ENCODE assay signal across 34 cellular contexts in genomic region chr1:46094454-46094853, GRCh38. TPM values are rescaled to one million over a fixed set of nuclear protein-coding genes. Genes with fewer than 3 reads are reported as not detected.
A peak's percentile ranks its signal among the peaks of the same experiment; 100 is the strongest.
DNase-seq lines count a peak whose midpoint lies in the region; ATAC-seq lines count a peak whose summit lies in the region.
"Had no signal": no experiment of that assay in that cellular context is flagged by ENCODE, and none has a peak within 500 bp of the region (broad histone marks: within the 10 kb centered on the region; RNA-seq: fewer than 3 reads in every experiment).

No MANE protein-coding gene starts in this region.

- CTCF ChIA-PET in activated CD4-positive, alpha-beta memory T cell treated with anti-CD3 and anti-CD28 coated beads, Interleukin-2, amount 10 ng/mL, durations not matched to agents 7 days and 5 days (lab: Charles Lee), result no interaction called here

- H3K9me3 Mint-ChIP-seq in activated CD4-positive, alpha-beta memory T cell treated with anti-CD3 and anti-CD28 coated beads, Interleukin-2, amount 10 ng/mL, durations not matched to agents 7 days and 5 days, result peaks cover 5% of the 10 kb centered on the region
- H3K9me3 Mint-ChIP-seq: activated T-cell treated with anti-CD3 and anti-CD28 coated beads, Interleukin-2, amount 50 U/mL, for 24 hours; immature natural killer cell had no signal

- peaks cover 4% of the 10 kb centered on the region for H3K27me3 Mint-ChIP-seq in activated CD4-positive, alpha-beta memory T cell treated with anti-CD3 and anti-CD28 coated beads, Interleukin-2, amount 10 ng/mL, durations not matched to agents 7 days and 5 days
- H3K27me3 Mint-ChIP-seq: naive B cell, progenitor cell of endocrine pancreas had no signal

- no peak overlapping the region for H3K4me3 Mint-ChIP-seq in activated CD4-positive, alpha-beta memory T cell treated with anti-CD3 and anti-CD28 coated beads, Interleukin-2, amount 10 ng/mL, durations not matched to agents 7 days and 5 days
- H3K4me3 Mint-ChIP-seq: activated B cell treated with CpG ODN at 0.5 μM for 24 hours; activated CD4-positive, alpha-beta T cell treated with anti-CD3 and anti-CD28 coated beads, Interleukin-2, amount 10 ng/mL, durations not matched to agents 7 days and 5 days; activated naive CD8-positive, alpha-beta T cell treated with anti-CD3 and anti-CD28 coated beads for 36 hours; activated T-cell treated with anti-CD3 and anti-CD28 coated beads, Interleukin-2, amount 50 U/mL, for 24 hours; dendritic cell treated with granulocyte-macrophage colony-stimulating factor and Interleukin-4, amounts not matched to agents 40 ng/mL and 50 ng/mL, for 4 days; H9; immature natural killer cell; naive B cell had no signal

- H3K4me1 Mint-ChIP-seq in activated CD4-positive, alpha-beta memory T cell treated with anti-CD3 and anti-CD28 coated beads, Interleukin-2, amount 10 ng/mL, durations not matched to agents 7 days and 5 days, result peaks cover 11% of the 10 kb centered on the region
- H3K4me1 Mint-ChIP-seq: H9, immature natural killer cell had no signal

- DNase-seq in NCI-H2171 treated with DMSO at 0.1 percent for 48 hours (lab: John Stamatoyannopoulos, UW) (peak; percentile 29), NCI-H2171 (lab: John Stamatoyannopoulos, UW) (no peak), fibroblast of gingiva (ENCODE audit: low read depth) (peak; percentile 40), medulla oblongata (ENCODE audit: extremely low spot score) (peak; percentile 26), COLO668 (lab: John Stamatoyannopoulos, UW; ENCODE audit: unreplicated experiment) (no peak)
- DNase-seq in activated CD4-positive, alpha-beta memory T cell treated with anti-CD3 and anti-CD28 coated beads, Interleukin-2, amount 10 ng/mL, durations not matched to agents 7 days and 5 days, result no peak
- DNase-seq: activated B cell treated with CpG ODN at 0.5 μM for 24 hours; activated CD4-positive, alpha-beta T cell treated with anti-CD3 and anti-CD28 coated beads, Interleukin-2, amount 10 ng/mL, durations not matched to agents 7 days and 5 days; activated gamma-delta T cell; activated naive CD8-positive, alpha-beta T cell treated with anti-CD3 and anti-CD28 coated beads for 36 hours; activated T-cell treated with anti-CD3 and anti-CD28 coated beads, Interleukin-2, amount 50 U/mL, for 24 hours; Calu3; central memory CD4-positive, alpha-beta T cell; DMS79 treated with DMSO at 0.1 percent for 48 hours; GF-D8; H9; immature natural killer cell; left ventricle myocardium superior; MG63; naive B cell; NCI-H1105; NCI-H187; NCI-H526; SK-N-SH; stimulated activated CD4-positive, alpha-beta T cell treated with anti-CD3 and anti-CD28 coated beads, Interleukin-12 subunit alpha, Interleukin-12 subunit beta, amount 100 ng/mL, for 4 hours; stimulated activated CD4-positive, alpha-beta T cell treated with anti-CD3 and anti-CD28 coated beads, Interleukin-2, amount 100 ng/mL, for 48 hours; stomach had no signal

- H3K36me3 Mint-ChIP-seq in activated CD4-positive, alpha-beta memory T cell treated with anti-CD3 and anti-CD28 coated beads, Interleukin-2, amount 10 ng/mL, durations not matched to agents 7 days and 5 days (ENCODE audit: low read depth), result no peaks in the 10 kb centered on the region

- ATAC-seq in HG02981 (IDR thresholded peaks at IDR 0.05; ENCODE audit: unreplicated experiment) (no peak), GM18517 (IDR thresholded peaks at IDR 0.05; ENCODE audit: unreplicated experiment) (no peak)
- ATAC-seq: K562, left ventricle myocardium superior, Right ventricle myocardium inferior, sciatic nerve had no signal

- no peak overlapping the region for H3K27ac Mint-ChIP-seq in activated CD4-positive, alpha-beta memory T cell treated with anti-CD3 and anti-CD28 coated beads, Interleukin-2, amount 10 ng/mL, durations not matched to agents 7 days and 5 days
- H3K27ac Mint-ChIP-seq: activated B cell treated with CpG ODN at 0.5 μM for 24 hours; activated CD4-positive, alpha-beta T cell treated with anti-CD3 and anti-CD28 coated beads, Interleukin-2, amount 10 ng/mL, durations not matched to agents 7 days and 5 days; activated naive CD8-positive, alpha-beta T cell treated with anti-CD3 and anti-CD28 coated beads for 36 hours; activated T-cell treated with anti-CD3 and anti-CD28 coated beads, Interleukin-2, amount 50 U/mL, for 24 hours; dendritic cell treated with granulocyte-macrophage colony-stimulating factor and Interleukin-4, amounts not matched to agents 40 ng/mL and 50 ng/mL, for 4 days; H9; immature natural killer cell; naive B cell; progenitor cell of endocrine pancreas had no signal

- POLR2A ChIA-PET in activated CD4-positive, alpha-beta memory T cell treated with anti-CD3 and anti-CD28 coated beads, Interleukin-2, amount 10 ng/mL, durations not matched to agents 7 days and 5 days (lab: Charles Lee), result no interaction called here

RNA-seq across cellular contexts. Expression of gene PIK3R3, which starts 38.0 kb away (rescaled TPM):
- total RNA-seq in activated CD4-positive, alpha-beta memory T cell treated with anti-CD3 and anti-CD28 coated beads, Interleukin-2, amount 10 ng/mL, durations not matched to agents 7 days and 5 days, result 1 to 10 TPM; 5.0 to 5.2 TPM

Comparison
In these comparisons a context has a peak if more than half of its experiments do, and no peak if none do; other contexts are left out.
1. DNase-seq: peak in NCI-H2171 treated with DMSO at 0.1 percent for 48 hours (single experiment), fibroblast of gingiva (single experiment) and medulla oblongata (single experiment); none in NCI-H2171 (single experiment), COLO668 (single experiment) and activated CD4-positive, alpha-beta memory T cell treated with anti-CD3 and anti-CD28 coated beads, Interleukin-2, amount 10 ng/mL, durations not matched to agents 7 days and 5 days (single experiment).